Comparison of ENCODE assay signal across 30 cellular contexts in genomic region chr22:42951093-42951710, GRCh38.
A peak's percentile ranks its signal among the peaks of the same experiment; 100 is the strongest.
DNase-seq lines count a peak whose midpoint lies in the region; ATAC-seq, FAIRE-seq and TF ChIP-seq lines count a peak whose summit lies in the region.
"Had no signal": no experiment of that assay in that cellular context is flagged by ENCODE, and none has a peak within 500 bp of the region (broad histone marks: within the 10 kb centered on the region; RNA-seq: fewer than 3 reads in every experiment).

No MANE protein-coding gene starts in this region.

- WGBS in gastroesophageal sphincter (ENCODE audit: low coverage in 1 of 2), 2 donors: 57 to 67% methylated on average over 7 to 11 of the region's 13 CpGs
- no CpG with 5 or more reads among the region's 13 CpGs for WGBS in trophoblast cell (ENCODE audit: extremely low coverage, insufficient coverage, insufficient read length)

- POLR2A ChIA-PET in PC-3 (lab: Charles Lee; ENCODE audit: unreplicated experiment): no interaction called here

- peaks cover 12% of the 10 kb centered on the region for H3K79me1 ChIP-seq in trophoblast cell (ENCODE audit: low read length)

- no peak for TF ChIP-seq POLR2A in GM12891 (IDR thresholded peaks at IDR 0.05; ENCODE audit: low read depth, low read length)
- TF ChIP-seq POLR2A in gastroesophageal sphincter (IDR thresholded peaks at IDR 0.05): no peak

- H3K4me1 ChIP-seq in gastroesophageal sphincter: peaks cover 5 to 91% (median 51%) of the 10 kb centered on the region in 3 donors
- peaks cover 30 to 39% of the 10 kb centered on the region in 2 experiments for H3K4me1 ChIP-seq in trophoblast cell (ENCODE audit: control insufficient read depth in 1 of 2, insufficient read depth in 2 of 2, low read length in 2 of 2)
- peaks cover 46% of the 10 kb centered on the region for H3K4me1 ChIP-seq in PC-3 (ENCODE audit: insufficient read depth, low read length)

- no TSS peak for BruUV-seq in PC-3 (replicated peaks; lab: Mats Ljungman, UMichigan)

- no peaks in the 10 kb centered on the region for H3K27me3 Mint-ChIP-seq in activated T-helper 1 cell treated with anti-CD3 and anti-CD28 coated beads, Interleukin-12 subunit alpha, Interleukin-12 subunit beta, Interleukin-2, Interleukin-4 antibody, amounts not matched to agents 30 ng/mL and 10 ng/mL and 1 ng/mL, durations not matched to agents 14 hours and 24 hours and 36 hours (ENCODE audit: insufficient read depth)
- no peaks in the 10 kb centered on the region for H3K27me3 Mint-ChIP-seq in stimulated activated naive B cell treated with anti-CD40 and anti-IgM and Interleukin-4, amounts not matched to agents 10 μg/mL and 1 μg/mL and 100 μg/mL, for 72 hours
- H3K27me3 Mint-ChIP-seq: activated CD4-positive, alpha-beta T cell treated with anti-CD3 and anti-CD28 coated beads, Interleukin-2, amount 10 ng/mL, durations not matched to agents 24 days and 14 days; activated CD8-positive, alpha-beta memory T cell treated with anti-CD3 and anti-CD28 coated beads, Interleukin-2, amount 10 ng/mL, durations not matched to agents 7 days and 5 days; effector memory CD8-positive, alpha-beta T cell; naive B cell had no signal

- CTCF ChIA-PET in PC-3 (lab: Charles Lee): no interaction called here

- peaks cover 16% of the 10 kb centered on the region for H3K79me2 ChIP-seq in trophoblast cell (ENCODE audit: control insufficient read depth, insufficient read depth, low read length, poor library complexity)
- H3K79me2 ChIP-seq in PC-3 (ENCODE audit: low read length): peaks cover 76% of the 10 kb centered on the region

- no peak overlapping the region for H2AK5ac ChIP-seq in trophoblast cell (ENCODE audit: low read length)

- no peaks in the 10 kb centered on the region for H3K9me2 ChIP-seq in PC-3 (replicated peaks; ENCODE audit: low read length)

- H4K12ac ChIP-seq in trophoblast cell (ENCODE audit: low read depth, low read length): no peak overlapping the region

- intact Hi-C loops in activated T-helper 1 cell treated with anti-CD3 and anti-CD28 coated beads, Interleukin-12 subunit alpha, Interleukin-12 subunit beta, Interleukin-2, Interleukin-4 antibody, amounts not matched to agents 30 ng/mL and 10 ng/mL and 1 ng/mL, durations not matched to agents 14 hours and 24 hours and 36 hours (cut with micrococcal nuclease): no loop called here
- intact Hi-C loops in PC-3 (cut with micrococcal nuclease): no loop called here

- no peak overlapping the region for H4K8ac ChIP-seq in trophoblast cell (ENCODE audit: low read depth, low read length)

- H2BK12ac ChIP-seq in trophoblast cell (ENCODE audit: low read length): no peak overlapping the region

- no peaks in the 10 kb centered on the region for H4K20me1 ChIP-seq in PC-3 (ENCODE audit: low read length)

- peak overlapping the region; percentile 10 for H3K27ac Mint-ChIP-seq in activated T-helper 1 cell treated with anti-CD3 and anti-CD28 coated beads, Interleukin-12 subunit alpha, Interleukin-12 subunit beta, Interleukin-2, Interleukin-4 antibody, amounts not matched to agents 30 ng/mL and 10 ng/mL and 1 ng/mL, durations not matched to agents 14 hours and 24 hours and 36 hours
- no peak overlapping the region for H3K27ac Mint-ChIP-seq in stimulated activated naive B cell treated with anti-CD40 and anti-IgM and Interleukin-4, amounts not matched to agents 10 μg/mL and 1 μg/mL and 100 μg/mL, for 72 hours
- H3K27ac Mint-ChIP-seq: activated CD4-positive, alpha-beta T cell treated with anti-CD3 and anti-CD28 coated beads, Interleukin-2, amount 10 ng/mL, durations not matched to agents 24 days and 14 days; activated CD8-positive, alpha-beta memory T cell treated with anti-CD3 and anti-CD28 coated beads, Interleukin-2, amount 10 ng/mL, durations not matched to agents 7 days and 5 days had no signal

- peak overlapping the region; percentile 44 for H3K4ac ChIP-seq in trophoblast cell (ENCODE audit: low read depth, low read length)

- peaks cover 18% of the 10 kb centered on the region for H3K4me1 Mint-ChIP-seq in activated T-helper 1 cell treated with anti-CD3 and anti-CD28 coated beads, Interleukin-12 subunit alpha, Interleukin-12 subunit beta, Interleukin-2, Interleukin-4 antibody, amounts not matched to agents 30 ng/mL and 10 ng/mL and 1 ng/mL, durations not matched to agents 14 hours and 24 hours and 36 hours (ENCODE audit: low read depth)
- peaks cover 30 to 46% of the 10 kb centered on the region in 2 donors for H3K4me1 Mint-ChIP-seq in stimulated activated naive B cell treated with anti-CD40 and anti-IgM and Interleukin-4, amounts not matched to agents 10 μg/mL and 1 μg/mL and 100 μg/mL, for 72 hours

- H3K4me3 Mint-ChIP-seq in activated T-helper 1 cell treated with anti-CD3 and anti-CD28 coated beads, Interleukin-12 subunit alpha, Interleukin-12 subunit beta, Interleukin-2, Interleukin-4 antibody, amounts not matched to agents 30 ng/mL and 10 ng/mL and 1 ng/mL, durations not matched to agents 14 hours and 24 hours and 36 hours: no peak overlapping the region
- no peak overlapping the region for H3K4me3 Mint-ChIP-seq in stimulated activated naive B cell treated with anti-CD40 and anti-IgM and Interleukin-4, amounts not matched to agents 10 μg/mL and 1 μg/mL and 100 μg/mL, for 72 hours
- H3K4me3 Mint-ChIP-seq: activated CD4-positive, alpha-beta T cell treated with anti-CD3 and anti-CD28 coated beads, Interleukin-2, amount 10 ng/mL, durations not matched to agents 24 days and 14 days; activated CD8-positive, alpha-beta memory T cell treated with anti-CD3 and anti-CD28 coated beads, Interleukin-2, amount 10 ng/mL, durations not matched to agents 7 days and 5 days; naive B cell had no signal

- H3K9me3 Mint-ChIP-seq in activated T-helper 1 cell treated with anti-CD3 and anti-CD28 coated beads, Interleukin-12 subunit alpha, Interleukin-12 subunit beta, Interleukin-2, Interleukin-4 antibody, amounts not matched to agents 30 ng/mL and 10 ng/mL and 1 ng/mL, durations not matched to agents 14 hours and 24 hours and 36 hours: no peaks in the 10 kb centered on the region
- peaks cover 0 to 1% of the 10 kb centered on the region in 2 donors for H3K9me3 Mint-ChIP-seq in stimulated activated naive B cell treated with anti-CD40 and anti-IgM and Interleukin-4, amounts not matched to agents 10 μg/mL and 1 μg/mL and 100 μg/mL, for 72 hours
- H3K9me3 Mint-ChIP-seq: activated CD4-positive, alpha-beta T cell treated with anti-CD3 and anti-CD28 coated beads, Interleukin-2, amount 10 ng/mL, durations not matched to agents 24 days and 14 days; effector memory CD8-positive, alpha-beta T cell had no signal

- no peak overlapping the region for H3K23ac ChIP-seq in trophoblast cell (ENCODE audit: low read length)

- H3F3A ChIP-seq in PC-3 (ENCODE audit: low read length, unreplicated experiment): no peaks in the 10 kb centered on the region

- no peak overlapping the region for H4K91ac ChIP-seq in trophoblast cell (ENCODE audit: low read depth, low read length)

- H2BK5ac ChIP-seq in trophoblast cell (ENCODE audit: low read depth, low read length, poor library complexity): no peak overlapping the region

- no peak overlapping the region for H3K4me3 ChIP-seq in gastroesophageal sphincter
- H3K4me3 ChIP-seq in trophoblast cell (ENCODE audit: low read depth, low read length): no peak overlapping the region
- no peak overlapping the region for H3K4me3 ChIP-seq in PC-3 (ENCODE audit: low read length)
- H3K4me3 ChIP-seq: adrenal gland; BLaER1 treated with 17β-estradiol and CSF1 and Interleukin-3, amounts not matched to agents 10 nM and 100 nM; colonic mucosa; skin epidermis; upper lobe of right lung had no signal

- H3K36me3 Mint-ChIP-seq in activated T-helper 1 cell treated with anti-CD3 and anti-CD28 coated beads, Interleukin-12 subunit alpha, Interleukin-12 subunit beta, Interleukin-2, Interleukin-4 antibody, amounts not matched to agents 30 ng/mL and 10 ng/mL and 1 ng/mL, durations not matched to agents 14 hours and 24 hours and 36 hours (ENCODE audit: low read depth): peaks cover 6% of the 10 kb centered on the region
- peaks cover 16 to 31% of the 10 kb centered on the region in 2 donors for H3K36me3 Mint-ChIP-seq in stimulated activated naive B cell treated with anti-CD40 and anti-IgM and Interleukin-4, amounts not matched to agents 10 μg/mL and 1 μg/mL and 100 μg/mL, for 72 hours

- H3K36me3 ChIP-seq in gastroesophageal sphincter (no peaks in the 10 kb centered on the region), trophoblast cell (ENCODE audit: control insufficient read depth in 1 of 2, insufficient read depth in 2 of 2, low read length in 2 of 2) (peaks cover 4 to 6% of the 10 kb centered on the region in 2 experiments), PC-3 (ENCODE audit: low read depth, low read length) (no peaks in the 10 kb centered on the region)
- H3K36me3 ChIP-seq: adrenal gland, colonic mucosa, upper lobe of right lung, WERI-Rb-1 had no signal

- H3K9me3 ChIP-seq in gastroesophageal sphincter (no peaks in the 10 kb centered on the region), trophoblast cell (ENCODE audit: insufficient read depth, low read depth, low read length) (no peaks in the 10 kb centered on the region), PC-3 (ENCODE audit: low read length) (no peaks in the 10 kb centered on the region)
- H3K9me3 ChIP-seq: adrenal gland, colonic mucosa, upper lobe of right lung had no signal

- peak; percentile 52 for FAIRE-seq in GM12891 (lab: Jason Lieb, UNC)
- FAIRE-seq: GM18507 had no signal

- peak overlapping the region; percentile 21 for H3K18ac ChIP-seq in trophoblast cell (ENCODE audit: low read length)

- H2AFZ ChIP-seq in trophoblast cell (ENCODE audit: insufficient read depth, low read length, poor library complexity): no peak overlapping the region
- no peak overlapping the region for H2AFZ ChIP-seq in PC-3 (ENCODE audit: low read length)

- H3K27ac ChIP-seq in gastroesophageal sphincter (peak overlapping the region in 3 of 4 donors; percentile 66 to 70 (median 70)), trophoblast cell (ENCODE audit: low read depth, low read length) (no peak overlapping the region), PC-3 (ENCODE audit: low read length) (no peak overlapping the region)
- H3K27ac ChIP-seq: colonic mucosa, foreskin keratinocyte, skin epidermis, upper lobe of right lung, WERI-Rb-1 had no signal

- H3K9ac ChIP-seq in trophoblast cell (ENCODE audit: low read length) (no peak overlapping the region), PC-3 (ENCODE audit: low read length) (no peak overlapping the region)
- H3K9ac ChIP-seq: BLaER1 treated with 17β-estradiol and CSF1 and Interleukin-3, amounts not matched to agents 10 nM and 100 nM had no signal

- DNase-seq in GM12891 (ENCODE audit: insufficient read length, low spot score) (no peak), trophoblast cell (peak; percentile 50 to 74), EL (no peak), PC-3 (no peak)
- DNase-seq in activated T-helper 1 cell treated with anti-CD3 and anti-CD28 coated beads, Interleukin-12 subunit alpha, Interleukin-12 subunit beta, Interleukin-2, Interleukin-4 antibody, amounts not matched to agents 30 ng/mL and 10 ng/mL and 1 ng/mL, durations not matched to agents 14 hours and 24 hours and 36 hours (ENCODE audit: low spot score): no peak
- DNase-seq in stimulated activated naive B cell treated with anti-CD40 and anti-IgM and Interleukin-4, amounts not matched to agents 10 μg/mL and 1 μg/mL and 100 μg/mL, for 72 hours: no peak
- no peak for DNase-seq in stimulated activated CD8-positive, alpha-beta memory T cell treated with anti-CD3 and anti-CD28 coated beads, Interleukin-4, amount 100 ng/mL, for 48 hours
- DNase-seq: activated CD4-positive, alpha-beta T cell treated with anti-CD3 and anti-CD28 coated beads, Interleukin-2, amount 10 ng/mL, durations not matched to agents 24 days and 14 days; activated CD8-positive, alpha-beta memory T cell treated with anti-CD3 and anti-CD28 coated beads, Interleukin-2, amount 10 ng/mL, durations not matched to agents 7 days and 5 days; activated naive CD4-positive, alpha-beta T cell treated with Interleukin-2 at 50 U/mL for 16 hours; activated T-cell treated with anti-CD3 and anti-CD28 coated beads, Interleukin-2, amount 50 U/mL, for 48 hours; colonic mucosa; COR-L47; DMS79; effector memory CD8-positive, alpha-beta T cell; foreskin keratinocyte; naive B cell; NCI-H2171; NCI-H524 treated with DMSO at 0.1 percent for 48 hours; NK-92 treated with Interleukin-12 subunit alpha and Interleukin-12 subunit beta, amount 100 ng/mL, for 24 hours; SHP77 treated with DMSO at 0.1 percent for 48 hours; stimulated activated CD4-positive, alpha-beta T cell treated with anti-CD3 and anti-CD28 coated beads, Interleukin-1b, Interleukin-23, amount 100 ng/mL, for 48 hours; upper lobe of right lung; WERI-Rb-1 had no signal

- H3K14ac ChIP-seq in trophoblast cell (ENCODE audit: low read length): no peak overlapping the region

- no peak overlapping the region for H2BK120ac ChIP-seq in trophoblast cell (ENCODE audit: insufficient read depth, low read length, poor library complexity)

- TF ChIP-seq EP300 in gastroesophageal sphincter (IDR thresholded peaks at IDR 0.05): no peak

- TF ChIP-seq CTCF in gastroesophageal sphincter (IDR thresholded peaks at IDR 0.05) (no peak), PC-3 (conservative IDR thresholded peaks at IDR 0.05; ENCODE audit: low read depth, low read length) (no peak)

- H3K4me2 ChIP-seq in trophoblast cell (ENCODE audit: low read length): no peak overlapping the region
- H3K4me2 ChIP-seq in PC-3 (ENCODE audit: low read length): no peak overlapping the region
- H3K4me2 ChIP-seq: BLaER1 treated with 17β-estradiol and CSF1 and Interleukin-3, amounts not matched to agents 10 nM and 100 nM had no signal

- no peaks in the 10 kb centered on the region for H3K27me3 ChIP-seq in gastroesophageal sphincter
- H3K27me3 ChIP-seq in trophoblast cell (ENCODE audit: insufficient read depth, low read length): no peaks in the 10 kb centered on the region
- no peaks in the 10 kb centered on the region for H3K27me3 ChIP-seq in PC-3 (ENCODE audit: low read length)
- H3K27me3 ChIP-seq: adrenal gland; BLaER1 treated with 17β-estradiol and CSF1 and Interleukin-3, amounts not matched to agents 10 nM and 100 nM; colonic mucosa; foreskin keratinocyte; upper lobe of right lung had no signal

- ATAC-seq in gastroesophageal sphincter (no peak), PC-3 (no peak)
- ATAC-seq in stimulated activated naive B cell treated with anti-CD40 and anti-IgM and Interleukin-4, amounts not matched to agents 10 μg/mL and 1 μg/mL and 100 μg/mL, for 72 hours (replicated peaks): no peak
- ATAC-seq: activated CD8-positive, alpha-beta memory T cell treated with anti-CD3 and anti-CD28 coated beads, Interleukin-2, amount 10 ng/mL, durations not matched to agents 7 days and 5 days; effector memory CD8-positive, alpha-beta T cell; esophagus mucosa; foreskin keratinocyte; upper lobe of right lung had no signal

Comparison
In these comparisons a context has a peak if more than half of its experiments do, and no peak if none do; other contexts are left out.
1. DNase-seq: peak in trophoblast cell (2 of 2); none in GM12891 (single experiment), activated T-helper 1 cell treated with anti-CD3 and anti-CD28 coated beads, Interleukin-12 subunit alpha, Interleukin-12 subunit beta, Interleukin-2, Interleukin-4 antibody, amounts not matched to agents 30 ng/mL and 10 ng/mL and 1 ng/mL, durations not matched to agents 14 hours and 24 hours and 36 hours (single experiment), stimulated activated naive B cell treated with anti-CD40 and anti-IgM and Interleukin-4, amounts not matched to agents 10 μg/mL and 1 μg/mL and 100 μg/mL, for 72 hours (single experiment), EL (single experiment), PC-3 (single experiment) and stimulated activated CD8-positive, alpha-beta memory T cell treated with anti-CD3 and anti-CD28 coated beads, Interleukin-4, amount 100 ng/mL, for 48 hours (single experiment).
2. H3K27ac ChIP-seq: peak in gastroesophageal sphincter (3 of 4); none in trophoblast cell (single experiment) and PC-3 (single experiment).